Comparison of ENCODE assay signal across 1 cellular context in the genomic region with DNA sequence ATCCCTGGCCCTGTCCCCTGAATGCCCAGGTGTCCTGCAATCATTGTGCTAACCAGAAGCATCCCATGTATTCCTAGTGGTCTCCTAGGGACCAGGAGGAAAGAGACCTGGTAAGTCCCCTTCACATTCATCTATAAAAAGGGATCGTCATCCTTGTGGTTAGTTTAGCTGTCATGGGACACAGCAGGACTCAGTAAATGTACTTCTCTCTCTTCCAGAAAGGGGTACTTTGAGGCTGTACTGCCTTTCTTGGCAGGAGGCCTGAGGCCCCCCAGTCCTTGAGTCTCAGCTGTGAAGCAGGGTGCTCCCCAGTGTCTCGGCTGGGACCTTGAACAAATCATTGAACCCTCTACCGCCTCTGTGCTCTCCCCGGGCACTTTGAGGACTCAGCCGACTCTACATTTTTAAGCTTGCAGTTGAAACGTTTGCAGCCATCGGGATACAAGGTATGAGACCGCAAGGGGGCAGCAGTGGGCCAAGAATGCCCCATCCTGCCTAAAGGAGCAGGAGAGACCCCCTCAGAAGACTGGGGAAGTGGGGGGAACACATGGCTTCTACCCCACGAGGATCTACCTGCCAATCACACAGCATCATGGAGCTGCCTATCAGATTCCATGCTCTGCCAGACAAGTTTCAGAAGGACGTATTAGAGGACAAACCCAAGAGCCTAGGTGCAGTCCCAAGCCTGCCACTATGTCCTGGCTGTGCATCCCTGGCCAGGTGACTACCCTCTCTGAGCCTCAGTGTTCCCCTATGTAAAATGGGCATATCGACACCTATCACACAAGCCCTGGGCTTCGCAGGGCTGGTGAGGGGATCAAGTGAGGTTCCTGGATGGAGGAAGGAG.
TF ChIP-seq lines count a peak whose summit lies in the region.

No MANE protein-coding gene starts in this region.

TF ChIP-seq in GM23338, 12 proteins besides CTCF, POLR2A, EP300 and RAD21 (continued from another document):
- TF ChIP-seq ZNF462 (CRISPR knock-in tag; IDR thresholded peaks at IDR 0.05): no peak
- no peak for TF ChIP-seq ETS1 (IDR thresholded peaks at IDR 0.05)
